ENCODE assay signal across 7 cellular contexts in genomic region chr17:36947922-36948716, GRCh38. TPM values are rescaled to one million over a fixed set of nuclear protein-coding genes. Genes with fewer than 3 reads are reported as not detected.
A peak's percentile ranks its signal among the peaks of the same experiment; 100 is the strongest.
DNase-seq lines count a peak whose midpoint lies in the region; ATAC-seq, FAIRE-seq and TF ChIP-seq lines count a peak whose summit lies in the region.

No MANE protein-coding gene starts in this region.

- H3K9me3 ChIP-seq in adrenal gland (replicated peaks in 1 of 3) (no peaks in the 10 kb centered on the region), keratinocyte (ENCODE audit: control insufficient read depth, low read depth, low read length) (no peaks in the 10 kb centered on the region), testis (no peaks in the 10 kb centered on the region)

- intact Hi-C loops in adrenal gland (cut with DNase I) = loop anchor here in 1 of 2 donors (10.0 kb wide), 1 partner anchor 97 kb away; no protein-coding TSS in a partner anchor
- intact Hi-C loops in testis (cut with DNase I; ENCODE audit: low total_unique reads) = no loop called here

- peak overlapping the region in 3 of 4 donors; percentile 72 to 81 (median 78) for H3K4me3 ChIP-seq in adrenal gland
- peak overlapping the region; percentile 91 to 98 (median 95) for H3K4me3 ChIP-seq in keratinocyte (ENCODE audit: control insufficient read depth in 2 of 3, extremely low read depth in 1 of 3, insufficient read depth in 2 of 3, low read depth in 1 of 3, low read length in 3 of 3)
- H3K4me3 ChIP-seq in testis = peak overlapping the region; percentile 84 to 87

- H3K79me2 ChIP-seq in keratinocyte (ENCODE audit: control insufficient read depth, insufficient read depth, low read length) = peaks cover 37% of the 10 kb centered on the region

- H3K9me1 ChIP-seq in keratinocyte (ENCODE audit: control insufficient read depth, extremely low read depth, insufficient read depth, low read length) = peaks cover 6% of the 10 kb centered on the region

- peak overlapping the region; percentile 99 for H3K4me2 ChIP-seq in keratinocyte (ENCODE audit: control insufficient read depth, extremely low read depth, insufficient read depth, low read depth, low read length)

- no peak for TF ChIP-seq POLR2A in adrenal gland (IDR thresholded peaks at IDR 0.05)
- TF ChIP-seq POLR2A in testis (IDR thresholded peaks at IDR 0.05) = no peak

- peak; percentile 3 for ATAC-seq in GM18498 (IDR thresholded peaks at IDR 0.05; ENCODE audit: unreplicated experiment)

- TF ChIP-seq CTCF in adrenal gland (IDR thresholded peaks at IDR 0.05) (no peak), keratinocyte (optimal IDR thresholded peaks at IDR 0.05 in 1 of 3, IDR thresholded peaks at IDR 0.05 in 1 of 3, conservative IDR thresholded peaks at IDR 0.05 in 1 of 3; ENCODE audit: extremely low read depth in 1 of 3, insufficient read depth in 2 of 3, low read length in 3 of 3) (peak in 1 of 3 experiments; percentile 7), testis (IDR thresholded peaks at IDR 0.05) (no peak)

- H3K4me1 ChIP-seq in adrenal gland (replicated peaks in 1 of 2) = peaks cover 17 to 25% of the 10 kb centered on the region in 2 donors
- peaks cover 20% of the 10 kb centered on the region for H3K4me1 ChIP-seq in keratinocyte (ENCODE audit: control insufficient read depth, extremely low read depth, insufficient read depth, low read length)
- peaks cover 17% of the 10 kb centered on the region for H3K4me1 ChIP-seq in testis

- peak overlapping the region; percentile 94 for H3K9ac ChIP-seq in keratinocyte (ENCODE audit: control insufficient read depth, extremely low read depth, insufficient read depth, low read length)

- H3K36me3 ChIP-seq in adrenal gland (replicated peaks in 1 of 2) = peaks cover 0 to 6% of the 10 kb centered on the region in 2 donors
- peaks cover 2 to 7% of the 10 kb centered on the region in 2 experiments for H3K36me3 ChIP-seq in keratinocyte (ENCODE audit: control insufficient read depth in 2 of 2, extremely low read depth in 1 of 2, insufficient read depth in 2 of 2, low read length in 2 of 2)
- H3K36me3 ChIP-seq in testis (ENCODE audit: low read depth, missing control alignments) = no peaks in the 10 kb centered on the region

- 2 to 7% (median 3%) methylated on average over 10 to 26 of the region's 26 CpGs for WGBS in adrenal gland, 4 donors
- 2 to 4% methylated on average over 17 to 26 of the region's 26 CpGs for WGBS in testis, 2 donors

- no peak; the same call in 1 of the 2 replicates for TF ChIP-seq RAD21 in Ishikawa (IDR thresholded peaks at IDR 0.05; ENCODE audit: low read depth)

- no peak for DNase-seq in adrenal gland
- DNase-seq in keratinocyte (ENCODE audit: low read depth, low spot score) = no peak
- no peak for DNase-seq in testis
- no peak for DNase-seq in islet precursor cell
- DNase-seq in D341Med (ENCODE audit: low spot score) = no peak

- dilution Hi-C loops in keratinocyte (cut with MboI; ENCODE audit: extremely low pct_ligation_motif_present, low sequenced_read_pairs) = no loop called here

- no peak for TF ChIP-seq EP300 in Ishikawa (IDR thresholded peaks at IDR 0.05; ENCODE audit: borderline replicate concordance)

- FAIRE-seq in keratinocyte (lab: Jason Lieb, UNC) = no peak

- H4K20me1 ChIP-seq in keratinocyte (ENCODE audit: control insufficient read depth, extremely low read depth, insufficient read depth, low read length) = peaks cover 2% of the 10 kb centered on the region

- H3K27me3 ChIP-seq in adrenal gland = peaks cover 46% of the 10 kb centered on the region
- peaks cover 45% of the 10 kb centered on the region for H3K27me3 ChIP-seq in keratinocyte (ENCODE audit: control insufficient read depth, extremely low read depth, insufficient read depth, low read length)
- H3K27me3 ChIP-seq in testis = peaks cover 4% of the 10 kb centered on the region

- H2AFZ ChIP-seq in keratinocyte (ENCODE audit: control insufficient read depth, low read length) = peak overlapping the region; percentile 99

- H3K27ac ChIP-seq in adrenal gland = peak overlapping the region; percentile 84 to 94 (median 86)
- H3K27ac ChIP-seq in keratinocyte (ENCODE audit: control insufficient read depth, insufficient read depth, low read length) = no peak overlapping the region
- H3K27ac ChIP-seq in testis = peak overlapping the region; percentile 60 to 90

TF ChIP-seq in Ishikawa, 13 proteins besides CTCF, POLR2A, EP300 and RAD21:
- no peak for TF ChIP-seq MAX (IDR thresholded peaks at IDR 0.05)
- no peak for TF ChIP-seq REST (IDR thresholded peaks at IDR 0.05; ENCODE audit: low read depth)
- peak; percentile 92 for TF ChIP-seq CEBPB (IDR thresholded peaks at IDR 0.05)

RNA-seq across cellular contexts. Expression of gene AATF, which starts 0.6 kb away (rescaled TPM):
- total RNA-seq in adrenal gland (10 to 100 TPM; 21.0 to 58.9 (median 33.9) TPM), testis (10 to 100 TPM; 38.7 to 39.5 TPM)
- polyA plus RNA-seq in adrenal gland (10 to 100 TPM; 43.7 to 68.2 (median 47.8) TPM), keratinocyte (15.7 to 31.0 TPM (median 30.4 TPM) in 3 replicates), testis (ENCODE audit: insufficient read depth, low read depth, low replicate concordance) (57.9 TPM)
- polyA plus RNA-seq in keratinocyte (2011; ENCODE audit: low read depth) = 130 TPM
- 27.0 and 28.5 TPM in 2 replicates for polyA plus RNA-seq in keratinocyte (2011; cell fraction: cytosol; rRNA removed)
- 32.1 and 37.4 TPM in 2 replicates for polyA plus RNA-seq in keratinocyte (2011; cell fraction: nucleus; rRNA removed)
- 40.3 and 58.4 TPM in 2 replicates for polyA plus RNA-seq in keratinocyte (2012; ENCODE audit: low replicate concordance)
- 16.7 to 58.6 TPM (median 25.7 TPM) in 3 replicates for polyA minus RNA-seq in keratinocyte
- 14.8 TPM for polyA minus RNA-seq in keratinocyte (2011; cell fraction: cytosol; rRNA and poly(A)+ RNA removed)
- 10.7 and 13.7 TPM in 2 replicates for polyA minus RNA-seq in keratinocyte (2011; cell fraction: nucleus; rRNA and poly(A)+ RNA removed)

RNA-seq across cellular contexts. Expression of gene LHX1, which starts 10.8 kb away (rescaled TPM):
- not detected for total RNA-seq in adrenal gland
- not detected for polyA plus RNA-seq in adrenal gland
- 0.21 to 1.5 TPM (median 0.35 TPM) in 3 replicates for polyA plus RNA-seq in keratinocyte
- not detected for polyA plus RNA-seq in keratinocyte (2011; ENCODE audit: low read depth)
- polyA plus RNA-seq in keratinocyte (2011; cell fraction: cytosol; rRNA removed) = 0.23 and 0.31 TPM in 2 replicates
- polyA plus RNA-seq in keratinocyte (2011; cell fraction: nucleus; rRNA removed) = 0.40 and 0.98 TPM in 2 replicates
- polyA plus RNA-seq in keratinocyte (2012; ENCODE audit: low replicate concordance) = 0.14 and 3.3 TPM in 2 replicates
- 0.07 to 0.46 TPM (median 0.45 TPM) in 3 replicates for polyA minus RNA-seq in keratinocyte
- polyA minus RNA-seq in keratinocyte (2011; cell fraction: cytosol; rRNA and poly(A)+ RNA removed) = not detected
- 0.31 and 1.1 TPM in 2 replicates for polyA minus RNA-seq in keratinocyte (2011; cell fraction: nucleus; rRNA and poly(A)+ RNA removed)
- total RNA-seq in testis = under 1 TPM; 0.06 to 0.39 TPM
- polyA plus RNA-seq in testis (ENCODE audit: insufficient read depth, low read depth, low replicate concordance) = 0.51 TPM
